In genomic region chr18:78411539-78411938, GRCh38 we compare ENCODE assay signal across 32 cellular contexts.
"Had no signal": no experiment of that assay in that cellular context is flagged by ENCODE, and none has a peak within 500 bp of the region (broad histone marks: within the 10 kb centered on the region; RNA-seq: fewer than 3 reads in every experiment).

No MANE protein-coding gene starts in this region.

- H3K9me3 ChIP-seq: adrenal gland, ascending aorta, body of pancreas, breast epithelium had no signal

- H3K4me1 ChIP-seq: adrenal gland, ascending aorta, breast epithelium had no signal

- H3K4me3 ChIP-seq: adrenal gland, ascending aorta, body of pancreas, breast epithelium, cardiac muscle cell had no signal

- H3K27me3 ChIP-seq: adrenal gland, ascending aorta, body of pancreas, brain microvascular endothelial cell, breast epithelium, cardiac muscle cell had no signal

- DNase-seq: activated effector memory CD4-positive, alpha-beta T cell treated with anti-CD3 and anti-CD28 coated beads, Interleukin-2, amount 50 U/mL, for 16 hours; activated effector memory CD4-positive, alpha-beta T cell treated with Interleukin-2 at 50 U/mL for 16 hours; activated gamma-delta T cell; activated gamma-delta T cell treated with Interleukin-2 at 50 U/mL for 16 hours; activated naive CD4-positive, alpha-beta T cell; activated naive CD4-positive, alpha-beta T cell treated with anti-CD3 and anti-CD28 coated beads for 36 hours; activated naive CD4-positive, alpha-beta T cell treated with anti-CD3 and anti-CD28 coated beads, Interleukin-2, amount 10 ng/mL, durations not matched to agents 7 days and 5 days; activated naive CD4-positive, alpha-beta T cell treated with anti-CD3 and anti-CD28 coated beads, Interleukin-2, amount 50 U/mL, for 16 hours; activated naive CD4-positive, alpha-beta T cell treated with Interleukin-2 at 50 U/mL for 16 hours; activated naive CD8-positive, alpha-beta T cell treated with anti-CD3 and anti-CD28 coated beads for 36 hours; activated naive CD8-positive, alpha-beta T cell treated with anti-CD3 and anti-CD28 coated beads, Interleukin-2, amount 10 ng/mL, durations not matched to agents 7 days and 5 days; activated naive CD8-positive, alpha-beta T cell treated with anti-CD3 and anti-CD28 coated beads, Interleukin-2, amount 50 U/mL, for 24 hours; activated T-cell treated with anti-CD3 and anti-CD28 coated beads, Interleukin-2, amount 50 U/mL, for 1 hour; activated T-cell treated with anti-CD3 and anti-CD28 coated beads, Interleukin-2, amount 50 U/mL, for 24 hours; activated T-cell treated with anti-CD3 and anti-CD28 coated beads, Interleukin-2, amount 50 U/mL, for 4 hours; activated T-cell treated with anti-CD3 and anti-CD28 coated beads, Interleukin-2, amount 50 U/mL, for 48 hours; activated T-cell treated with anti-CD3 and anti-CD28 coated beads, Interleukin-2, amount 50 U/mL, for 72 hours; adrenal gland; amniotic stem cell; amygdala; anterior cingulate cortex; aorta; body of pancreas; brain microvascular endothelial cell; caudate nucleus; central memory CD4-positive, alpha-beta T cell; cerebellar nuclear complex had no signal

- H3K36me3 ChIP-seq: adrenal gland, ascending aorta, brain microvascular endothelial cell, breast epithelium, cardiac muscle cell had no signal

- H3K27ac ChIP-seq: adrenal gland, ascending aorta, body of pancreas, brain microvascular endothelial cell, breast epithelium, cardiac muscle cell had no signal

- FAIRE-seq: astrocyte, bronchial epithelial cell had no signal
